Comparison of ENCODE assay signal across 10 cellular contexts in the genomic region with DNA sequence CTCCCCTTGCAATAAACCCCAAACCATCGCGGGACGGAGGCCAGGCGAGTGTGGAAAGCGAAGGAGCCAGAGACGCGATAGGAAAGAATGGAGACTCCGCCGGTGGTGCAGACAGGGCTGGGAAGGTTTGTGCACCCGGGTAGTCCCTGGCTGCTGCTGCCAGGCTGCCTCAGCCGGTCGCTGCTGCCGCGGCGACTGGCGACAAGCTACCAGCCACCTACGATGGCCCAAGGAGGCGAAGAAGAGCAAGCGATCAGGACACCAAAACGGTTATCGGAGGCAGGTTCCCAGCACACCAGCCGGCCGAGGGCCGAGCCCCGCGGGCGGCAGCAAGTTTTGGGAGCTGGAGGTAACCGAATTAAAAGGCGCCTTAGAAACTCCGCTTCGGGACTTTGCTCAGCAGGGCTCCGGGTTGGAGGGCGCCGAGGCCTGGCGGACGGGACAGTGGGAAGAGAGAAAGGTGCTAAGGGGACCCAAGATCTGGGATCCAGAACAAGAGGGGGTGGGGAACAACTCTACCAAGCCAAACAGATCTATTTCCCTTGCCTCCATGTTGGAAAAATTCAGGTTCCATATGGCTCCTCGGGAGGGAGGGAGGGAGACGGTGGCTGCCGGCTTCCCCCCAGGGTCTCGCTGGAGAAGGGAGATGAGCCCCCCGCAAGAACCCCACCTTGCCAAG. TPM values are rescaled to one million over a fixed set of nuclear protein-coding genes. Genes with fewer than 3 reads are reported as not detected.
A peak's percentile ranks its signal among the peaks of the same experiment; 100 is the strongest.
DNase-seq lines count a peak whose midpoint lies in the region; ATAC-seq and TF ChIP-seq lines count a peak whose summit lies in the region.
"Had no signal": no experiment of that assay in that cellular context is flagged by ENCODE, and none has a peak within 500 bp of the region (broad histone marks: within the 10 kb centered on the region; RNA-seq: fewer than 3 reads in every experiment).

No MANE protein-coding gene starts in this region.

- H3K27me3 ChIP-seq in heart left ventricle (peaks cover 0 to 96% (median 69%) of the 10 kb centered on the region in 9 donors), duodenal mucosa (ENCODE audit: control insufficient read depth in 1 of 2, insufficient read depth in 2 of 2, low read length in 2 of 2) (peaks cover 44 to 64% of the 10 kb centered on the region in 2 donors), uterus (no peaks in the 10 kb centered on the region)
- H3K27me3 ChIP-seq: testis had no signal

- H3K4me3 ChIP-seq in heart left ventricle = peak overlapping the region in 10 of 12 donors; percentile 29 to 63 (median 46)
- no peak overlapping the region for H3K4me3 ChIP-seq in duodenal mucosa (ENCODE audit: low read depth in 1 of 2, low read length in 2 of 2)
- peak overlapping the region; percentile 43 for H3K4me3 ChIP-seq in mesodermal cell (ENCODE audit: extremely low read depth, insufficient read depth, low read length, poor library complexity, severe bottlenecking)
- peak overlapping the region; percentile 35 to 40 for H3K4me3 ChIP-seq in uterus

- H3K27ac ChIP-seq in heart left ventricle = peak overlapping the region in 11 of 12 donors; percentile 22 to 90 (median 45)
- H3K27ac ChIP-seq in duodenal mucosa (ENCODE audit: low read depth, low read length) = peak overlapping the region; percentile 36
- peak overlapping the region; percentile 72 for H3K27ac ChIP-seq in mesodermal cell (ENCODE audit: low read depth, low read length, severe bottlenecking)
- H3K27ac ChIP-seq in uterus = peak overlapping the region; percentile 67 to 86
- H3K27ac ChIP-seq: testis had no signal

- H3K9ac ChIP-seq in duodenal mucosa (ENCODE audit: low read depth in 1 of 2, low read length in 2 of 2) = no peak overlapping the region

- peaks cover 0 to 28% (median 0%) of the 10 kb centered on the region in 12 donors for H3K4me1 ChIP-seq in heart left ventricle
- H3K4me1 ChIP-seq in duodenal mucosa (ENCODE audit: control insufficient read depth in 1 of 2, insufficient read depth in 2 of 2, low read length in 2 of 2) = peaks cover 11 to 12% of the 10 kb centered on the region in 2 donors
- H3K4me1 ChIP-seq in mesodermal cell (ENCODE audit: control insufficient read depth, insufficient read depth, low read length, poor library complexity, severe bottlenecking) = peaks cover 46% of the 10 kb centered on the region
- peaks cover 3 to 8% of the 10 kb centered on the region in 2 donors for H3K4me1 ChIP-seq in uterus
- H3K4me1 ChIP-seq: testis had no signal

- ATAC-seq in heart left ventricle = peak in 1 of 4 donors; percentile 20
- ATAC-seq in GM18858 (IDR thresholded peaks at IDR 0.05; ENCODE audit: unreplicated experiment) = no peak

- peaks cover 0 to 7% (median 0%) of the 10 kb centered on the region in 9 donors for H3K36me3 ChIP-seq in heart left ventricle
- no peaks in the 10 kb centered on the region for H3K36me3 ChIP-seq in duodenal mucosa (ENCODE audit: control insufficient read depth in 1 of 2, insufficient read depth in 2 of 2, low read length in 2 of 2)
- peaks cover 13% of the 10 kb centered on the region for H3K36me3 ChIP-seq in mesodermal cell (ENCODE audit: control insufficient read depth, insufficient read depth, low read length)
- no peaks in the 10 kb centered on the region for H3K36me3 ChIP-seq in uterus

- intact Hi-C loops in heart left ventricle (cut with DNase I) = no loop called here
- intact Hi-C loops in cardiac septum (cut with DNase I) = no loop called here
- intact Hi-C loops in uterus (cut with DNase I; ENCODE audit: low total_unique reads) = no loop called here

- 20 to 57% (median 44%) methylated on average over 39 to 41 of the region's 41 CpGs for WGBS in heart left ventricle, 4 donors
- WGBS in mesodermal cell (ENCODE audit: insufficient coverage in 2 of 2), 2 experiments = 2 to 4% methylated on average over 26 to 34 of the region's 41 CpGs

- TF ChIP-seq POLR2A in heart left ventricle (IDR thresholded peaks at IDR 0.05) (no peak), uterus (IDR thresholded peaks at IDR 0.05) (no peak)

- no peak for DNase-seq in heart left ventricle
- no peak for DNase-seq in cardiac septum (ENCODE audit: low spot score)
- no peak for DNase-seq in uterus
- no peak for DNase-seq in iPS-NIHi7 (ENCODE audit: extremely low spot score)
- DNase-seq in C1 segment of cervical spinal cord (lab: John Stamatoyannopoulos, UW) = no peak
- DNase-seq: testis had no signal

- TF ChIP-seq CTCF in heart left ventricle (IDR thresholded peaks at IDR 0.05) (no peak), uterus (IDR thresholded peaks at IDR 0.05) (no peak)

- H3K9me3 ChIP-seq in heart left ventricle = no peaks in the 10 kb centered on the region
- H3K9me3 ChIP-seq in duodenal mucosa (ENCODE audit: control insufficient read depth in 1 of 2, low read length in 2 of 2) = no peaks in the 10 kb centered on the region
- H3K9me3 ChIP-seq in mesodermal cell (ENCODE audit: control insufficient read depth, low read length) = no peaks in the 10 kb centered on the region
- H3K9me3 ChIP-seq in uterus = no peaks in the 10 kb centered on the region
- H3K9me3 ChIP-seq: testis had no signal

RNA-seq across cellular contexts. Expression of a gene that starts 9.6 kb away (rescaled TPM):
- total RNA-seq in heart left ventricle (1 to 10 TPM in 8 of 9 donors, under 1 TPM in 1; 0.81 to 6.9 (median 3.2) TPM), cardiac septum (4.9 TPM), uterus (10 to 100 TPM in 3 of 4 donors, 1 to 10 TPM in 1; 4.6 to 24.4 (median 17.4) TPM)
- polyA plus RNA-seq in heart left ventricle = 1 to 10 TPM; 2.0 to 3.0 TPM
- polyA plus RNA-seq in mesodermal cell (2013, experiment 1 of 2) = 53.6 TPM
- polyA plus RNA-seq in mesodermal cell (2013, experiment 2 of 2) = 52.0 TPM
- total RNA-seq: SK-MEL-5 had no signal

RNA-seq across cellular contexts. Expression of a gene that starts 23.6 kb away (rescaled TPM):
- 1 to 10 TPM in 2 of 9 donors, under 1 TPM in 6, not detected in 1; 0.27 to 2.8 (median 0.66) TPM for total RNA-seq in heart left ventricle
- under 1 TPM; 0.29 to 0.30 TPM for polyA plus RNA-seq in heart left ventricle
- total RNA-seq in cardiac septum = 1.6 TPM
- 6.6 TPM for polyA plus RNA-seq in mesodermal cell (2013, experiment 1 of 2)
- polyA plus RNA-seq in mesodermal cell (2013, experiment 2 of 2) = 7.8 TPM
- 1 to 10 TPM in 2 of 4 donors, under 1 TPM in 1, not detected in 1; 0.88 to 6.9 (median 5.5) TPM for total RNA-seq in uterus

RNA-seq across cellular contexts. Expression of a gene that starts 23.7 kb away (rescaled TPM):
- total RNA-seq in heart left ventricle (not detected), cardiac septum (not detected), uterus (not detected)
- polyA plus RNA-seq in heart left ventricle = not detected
- 10.0 TPM for polyA plus RNA-seq in mesodermal cell (2013, experiment 1 of 2)
- polyA plus RNA-seq in mesodermal cell (2013, experiment 2 of 2) = 14.1 TPM
- total RNA-seq: SK-MEL-5 had no signal

RNA-seq across cellular contexts. Expression of a gene that starts 35.5 kb away (rescaled TPM):
- total RNA-seq in heart left ventricle = 1 to 10 TPM in 7 of 9 donors, under 1 TPM in 2; 0.11 to 5.5 (median 2.0) TPM
- 1 to 10 TPM in 1 of 2 donors, under 1 TPM in 1; 0.61 to 2.0 TPM for polyA plus RNA-seq in heart left ventricle
- 4.2 TPM for total RNA-seq in cardiac septum
- polyA plus RNA-seq in mesodermal cell (2013, experiment 1 of 2) = 28.7 TPM
- 27.8 TPM for polyA plus RNA-seq in mesodermal cell (2013, experiment 2 of 2)
- 10 to 100 TPM; 10.6 to 30.0 (median 18.0) TPM for total RNA-seq in uterus

RNA-seq across cellular contexts. Expression of a gene that starts 39.0 kb away (rescaled TPM):
- total RNA-seq in heart left ventricle = 1 to 10 TPM in 1 of 9 donors, under 1 TPM in 2, not detected in 6; 0.17 to 1.0 (median 0.35) TPM
- polyA plus RNA-seq in heart left ventricle = under 1 TPM; 0.04 to 0.08 TPM
- not detected for total RNA-seq in cardiac septum
- 13.7 TPM for polyA plus RNA-seq in mesodermal cell (2013, experiment 1 of 2)
- polyA plus RNA-seq in mesodermal cell (2013, experiment 2 of 2) = 15.0 TPM
- 1 to 10 TPM in 1 of 4 donors, under 1 TPM in 2, not detected in 1; 0.55 to 2.5 (median 0.59) TPM for total RNA-seq in uterus
- total RNA-seq: SK-MEL-5 had no signal

Comparison
In these comparisons a context has a peak if more than half of its experiments do, and no peak if none do; other contexts are left out.
1. H3K4me3 ChIP-seq: peak in heart left ventricle (10 of 12), mesodermal cell (single experiment) and uterus (2 of 2); none in duodenal mucosa (0 of 2).
2. Peak in every context shown above with its lines, with median percentiles within 50 percentile points of each other: H3K27ac ChIP-seq.